Comparison of ENCODE assay signal across 24 cellular contexts in genomic region chr3:184719709-184720108, GRCh38.
"Had no signal": no experiment of that assay in that cellular context is flagged by ENCODE, and none has a peak within 500 bp of the region (broad histone marks: within the 10 kb centered on the region; RNA-seq: fewer than 3 reads in every experiment).

No MANE protein-coding gene starts in this region.

- ATAC-seq: lower lobe of right lung; naive thymus-derived CD8-positive, alpha-beta T cell; psoas muscle; right lobe of liver; stimulated activated memory B cell treated with anti-CD40 and anti-IgM and Interleukin-4, amounts not matched to agents 10 μg/mL and 1 μg/mL and 100 μg/mL, for 72 hours; upper lobe of right lung had no signal

- H3K4me3 Mint-ChIP-seq: naive thymus-derived CD8-positive, alpha-beta T cell; nephron; neural crest cell; stimulated activated memory B cell treated with anti-CD40 and anti-IgM and Interleukin-4, amounts not matched to agents 10 μg/mL and 1 μg/mL and 100 μg/mL, for 72 hours had no signal

- DNase-seq: islet precursor cell; lower lobe of right lung; mammary epithelial cell; mesenchymal stem cell; naive thymus-derived CD8-positive, alpha-beta T cell; occipital lobe; psoas muscle; right lobe of liver; stimulated activated CD4-positive, alpha-beta T cell treated with anti-CD3 and anti-CD28 coated beads, Interleukin-1b, Interleukin-23, amount 100 ng/mL, for 48 hours; stimulated activated CD4-positive, alpha-beta T cell treated with anti-CD3 and anti-CD28 coated beads, Interleukin-2, amount 100 ng/mL, for 48 hours; stimulated activated CD4-positive, alpha-beta T cell treated with anti-CD3 and anti-CD28 coated beads, Interleukin-4, amount 100 ng/mL, for 4 hours; stimulated activated CD8-positive, alpha-beta memory T cell treated with anti-CD3 and anti-CD28 coated beads, Interleukin-4, amount 100 ng/mL, for 48 hours; stimulated activated naive CD4-positive, alpha-beta T cell treated with Interleukin-2 at 50 U/mL for 16 hours; stomach; testis; thyroid gland; transverse colon; upper lobe of right lung had no signal

- H3K4me3 ChIP-seq: lower lobe of right lung, psoas muscle, right lobe of liver, smooth muscle cell, stomach, testis, thyroid gland, transverse colon, upper lobe of right lung had no signal

- H3K4me1 ChIP-seq: parathyroid adenoma, right lobe of liver, upper lobe of right lung had no signal

- H3K4me1 Mint-ChIP-seq: stimulated activated memory B cell treated with anti-CD40 and anti-IgM and Interleukin-4, amounts not matched to agents 10 μg/mL and 1 μg/mL and 100 μg/mL, for 72 hours had no signal

- H3K9me3 Mint-ChIP-seq: naive thymus-derived CD8-positive, alpha-beta T cell; nephron; neural crest cell; stimulated activated memory B cell treated with anti-CD40 and anti-IgM and Interleukin-4, amounts not matched to agents 10 μg/mL and 1 μg/mL and 100 μg/mL, for 72 hours had no signal

- H3K27me3 Mint-ChIP-seq: naive thymus-derived CD8-positive, alpha-beta T cell; stimulated activated memory B cell treated with anti-CD40 and anti-IgM and Interleukin-4, amounts not matched to agents 10 μg/mL and 1 μg/mL and 100 μg/mL, for 72 hours had no signal

- H3K27ac Mint-ChIP-seq: naive thymus-derived CD8-positive, alpha-beta T cell; stimulated activated memory B cell treated with anti-CD40 and anti-IgM and Interleukin-4, amounts not matched to agents 10 μg/mL and 1 μg/mL and 100 μg/mL, for 72 hours had no signal

- H3K27ac ChIP-seq: lower lobe of right lung, neutrophil, parathyroid adenoma, psoas muscle, right lobe of liver, stomach, testis, thyroid gland, transverse colon, upper lobe of right lung had no signal

- H3K27me3 ChIP-seq: neutrophil, right lobe of liver, stomach, testis, thyroid gland, transverse colon, upper lobe of right lung had no signal

- H3K9me3 ChIP-seq: lower lobe of right lung, neutrophil, psoas muscle, right lobe of liver, stomach, testis, thyroid gland, transverse colon, upper lobe of right lung had no signal

- H3K36me3 ChIP-seq: lower lobe of right lung, neutrophil, right lobe of liver, stomach, thyroid gland, transverse colon, upper lobe of right lung had no signal

- H3K36me3 Mint-ChIP-seq: naive thymus-derived CD8-positive, alpha-beta T cell; stimulated activated memory B cell treated with anti-CD40 and anti-IgM and Interleukin-4, amounts not matched to agents 10 μg/mL and 1 μg/mL and 100 μg/mL, for 72 hours had no signal
